Comparison of ENCODE assay signal across 11 cellular contexts in the genomic region with DNA sequence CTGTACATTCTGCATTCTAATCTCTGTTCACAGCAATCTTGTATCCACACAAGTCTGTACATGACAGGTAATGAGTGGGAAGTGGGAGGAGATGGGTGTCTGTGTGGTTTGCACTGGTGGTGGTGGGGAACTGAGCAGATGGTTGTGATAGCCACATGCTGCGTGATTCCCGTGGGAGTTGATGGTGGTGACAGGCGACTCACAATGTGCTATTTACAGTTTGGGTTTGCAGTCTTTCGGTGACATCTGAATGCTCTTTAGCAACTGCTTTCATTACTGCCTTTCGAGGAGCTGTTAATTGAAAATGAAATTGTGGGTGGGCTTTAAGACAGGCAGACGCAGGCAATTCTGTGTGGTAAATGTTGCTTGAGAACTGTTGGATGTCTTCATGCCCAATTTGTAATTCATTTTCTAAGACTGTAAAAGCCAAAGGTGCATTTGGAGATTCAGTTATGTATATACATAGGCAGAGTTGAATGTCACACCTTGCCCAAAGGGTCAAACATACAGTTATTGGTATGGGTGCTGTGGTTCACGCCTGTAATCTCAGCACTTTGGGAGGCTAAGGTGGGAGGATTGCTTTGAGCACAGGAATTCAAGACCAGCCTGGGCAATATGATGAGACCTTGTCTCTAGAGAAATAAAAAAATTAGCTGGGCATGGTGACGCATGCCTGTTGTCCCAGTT.
DNase-seq lines count a peak whose midpoint lies in the region; ATAC-seq, FAIRE-seq and TF ChIP-seq lines count a peak whose summit lies in the region.
"Had no signal": no experiment of that assay in that cellular context is flagged by ENCODE, and none has a peak within 500 bp of the region (broad histone marks: within the 10 kb centered on the region; RNA-seq: fewer than 3 reads in every experiment).

No MANE protein-coding gene starts in this region.

- H3K9me1 ChIP-seq in K562 (ENCODE audit: control insufficient read depth, insufficient read depth, low read length), result no peaks in the 10 kb centered on the region

- H3K79me2 ChIP-seq in K562 (ENCODE audit: control insufficient read depth, insufficient read depth, low read length), result no peaks in the 10 kb centered on the region

- no peak overlapping the region for H3K4me3 Mint-ChIP-seq in CD14-positive monocyte

- no peaks in the 10 kb centered on the region for H3K27me3 Mint-ChIP-seq in CD14-positive monocyte (ENCODE audit: low read depth in 3 of 3)

- no peak for TF ChIP-seq EP300 in K562 (IDR thresholded peaks at IDR 0.05; ENCODE audit: low read length)

- no peak for TF ChIP-seq POLR2A in K562 (conservative IDR thresholded peaks at IDR 0.05)

- H3K9me3 ChIP-seq in K562 (replicated peaks; ENCODE audit: control insufficient read depth, insufficient read depth, low read depth, low read length), result no peaks in the 10 kb centered on the region

- no TSS peak for BruUV-seq in K562 (replicated peaks; lab: Mats Ljungman, UMichigan)

- H3K36me3 ChIP-seq in K562 (ENCODE audit: control insufficient read depth, insufficient read depth, low read length), result no peaks in the 10 kb centered on the region

- TF ChIP-seq CTCF in GM12864 (IDR thresholded peaks at IDR 0.05; ENCODE audit: low read depth, low read length, missing control alignments), result no peak
- no peak for TF ChIP-seq CTCF in K562 (IDR thresholded peaks at IDR 0.05 in 2 of 3, conservative IDR thresholded peaks at IDR 0.05 in 1 of 3; ENCODE audit: insufficient read depth in 2 of 3, low read depth in 1 of 3, low read length in 3 of 3)
- no peak for TF ChIP-seq CTCF in CD14-positive monocyte (IDR thresholded peaks at IDR 0.05)

- H3K4me2 ChIP-seq in K562 (ENCODE audit: insufficient read depth, low read length), result no peak overlapping the region

- H3K27ac ChIP-seq in K562 (ENCODE audit: extremely low read depth, low read depth, low read length), result no peak overlapping the region

- peak; percentile 75 for DNase-seq in GM12864 (ENCODE audit: low read depth)
- peak in 1 of 4 experiments; percentile 6 for DNase-seq in K562 (ENCODE audit: extremely low read depth in 1 of 4, low spot score in 3 of 4)
- no peak for DNase-seq in COLO668 (lab: John Stamatoyannopoulos, UW; ENCODE audit: unreplicated experiment)
- DNase-seq in NCI-H446 (lab: John Stamatoyannopoulos, UW), result no peak
- DNase-seq in CD14-positive monocyte (ENCODE audit: low spot score), result no peak
- no peak for DNase-seq in dermis blood vessel endothelial cell
- DNase-seq: activated CD8-positive, alpha-beta memory T cell treated with anti-CD3 and anti-CD28 coated beads, Interleukin-2, amount 50 U/mL, for 48 hours; NCI-H226 had no signal

- no peaks in the 10 kb centered on the region for H3K4me1 ChIP-seq in K562 (replicated peaks in 1 of 2; ENCODE audit: control insufficient read depth in 2 of 2, insufficient read depth in 2 of 2, low read length in 2 of 2)

- peaks cover 3 to 13% (median 11%) of the 10 kb centered on the region in 7 donors for H3K9me3 Mint-ChIP-seq in CD14-positive monocyte

- CTCF ChIA-PET in K562 (lab: Yijun Ruan, JAX; ENCODE audit: low intra/inter-chr PET ratio), result no interaction called here

- ATAC-seq in GM19351 (IDR thresholded peaks at IDR 0.05; ENCODE audit: unreplicated experiment) (peak; percentile 94), HG03045 (IDR thresholded peaks at IDR 0.05; ENCODE audit: unreplicated experiment) (peak; percentile 81), K562 (no peak)

- H2AFZ ChIP-seq in K562 (ENCODE audit: low read depth, low read length), result no peak overlapping the region

- FAIRE-seq in K562 (lab: Jason Lieb, UNC), result no peak
- FAIRE-seq: endometrium had no signal

- H3K4me3 ChIP-seq in GM12864 (ENCODE audit: low read depth, low read length) (no peak overlapping the region), K562 (no peak overlapping the region)

- no peak overlapping the region for H3K27ac Mint-ChIP-seq in CD14-positive monocyte

- TF ChIP-seq RAD21 in K562 (CRISPR knock-in tag; conservative IDR thresholded peaks at IDR 0.05 in 1 of 2, IDR thresholded peaks at IDR 0.05 in 1 of 2), result no peak

- POLR2A ChIA-PET in K562 (lab: Yijun Ruan, JAX), result no interaction called here

- H4K20me1 ChIP-seq in K562 (replicated peaks; ENCODE audit: control insufficient read depth, insufficient read depth, low read length), result no peaks in the 10 kb centered on the region

- H3K27me3 ChIP-seq in K562 (ENCODE audit: control insufficient read depth in 2 of 2, insufficient read depth in 2 of 2, low read length in 2 of 2), result no peaks in the 10 kb centered on the region; a peak in 1 of 5 replicates

- in situ Hi-C loops in K562 (cut with MboI), result no loop called here

- no peaks in the 10 kb centered on the region for H3K4me1 Mint-ChIP-seq in CD14-positive monocyte

- H3K36me3 Mint-ChIP-seq in CD14-positive monocyte, result no peaks in the 10 kb centered on the region

- under 1% methylated on average over 8 of the region's 8 CpGs for WGBS in K562 (ENCODE audit: insufficient coverage, low coverage, missing lambda C conversion rate)

- intact Hi-C loops in K562 (cut with micrococcal nuclease) (no loop called here), CD14-positive monocyte (cut with micrococcal nuclease) (no loop called here)

- no peak overlapping the region for H3K9ac ChIP-seq in K562 (ENCODE audit: insufficient read depth in 1 of 2, low read depth in 2 of 2, low read length in 2 of 2)

TF ChIP-seq in K562, 482 proteins besides CTCF, POLR2A, EP300 and RAD21:
- TF ChIP-seq RFX5 (IDR thresholded peaks at IDR 0.05; ENCODE audit: low read depth, low read length) (no peak), CBFA2T3 (IDR thresholded peaks at IDR 0.05) (peak; percentile 65), RAD51 (IDR thresholded peaks at IDR 0.05; ENCODE audit: borderline replicate concordance, low read depth) (no peak), EGR1 (conservative IDR thresholded peaks at IDR 0.05) (peak; percentile 23; the same call in 1 of the 2 replicates), HCFC1 (IDR thresholded peaks at IDR 0.05; ENCODE audit: low read depth, low read length) (no peak), XRCC4 (IDR thresholded peaks at IDR 0.05; ENCODE audit: extremely low read depth, insufficient read depth, insufficient read length) (no peak), CBFA2T2 (conservative IDR thresholded peaks at IDR 0.05) (peak; percentile 33; the same call in 1 of the 2 replicates), TAL1 (IDR thresholded peaks at IDR 0.05) (peak; percentile 13; the same call in 1 of the 2 replicates), STAT5A (IDR thresholded peaks at IDR 0.05; ENCODE audit: borderline replicate concordance, low read length) (no peak)
- TF ChIP-seq, protein P1, sequence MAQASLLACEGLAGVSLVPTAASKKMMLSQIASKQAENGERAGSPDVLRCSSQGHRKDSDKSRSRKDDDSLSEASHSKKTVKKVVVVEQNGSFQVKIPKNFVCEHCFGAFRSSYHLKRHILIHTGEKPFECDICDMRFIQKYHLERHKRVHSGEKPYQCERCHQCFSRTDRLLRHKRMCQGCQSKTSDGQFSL (CRISPR knock-in tag; IDR thresholded peaks at IDR 0.05), result no peak
- TF ChIP-seq, protein P1 (tag; IDR thresholded peaks at IDR 0.05), result no peak
- TF ChIP-seq, protein P2, sequence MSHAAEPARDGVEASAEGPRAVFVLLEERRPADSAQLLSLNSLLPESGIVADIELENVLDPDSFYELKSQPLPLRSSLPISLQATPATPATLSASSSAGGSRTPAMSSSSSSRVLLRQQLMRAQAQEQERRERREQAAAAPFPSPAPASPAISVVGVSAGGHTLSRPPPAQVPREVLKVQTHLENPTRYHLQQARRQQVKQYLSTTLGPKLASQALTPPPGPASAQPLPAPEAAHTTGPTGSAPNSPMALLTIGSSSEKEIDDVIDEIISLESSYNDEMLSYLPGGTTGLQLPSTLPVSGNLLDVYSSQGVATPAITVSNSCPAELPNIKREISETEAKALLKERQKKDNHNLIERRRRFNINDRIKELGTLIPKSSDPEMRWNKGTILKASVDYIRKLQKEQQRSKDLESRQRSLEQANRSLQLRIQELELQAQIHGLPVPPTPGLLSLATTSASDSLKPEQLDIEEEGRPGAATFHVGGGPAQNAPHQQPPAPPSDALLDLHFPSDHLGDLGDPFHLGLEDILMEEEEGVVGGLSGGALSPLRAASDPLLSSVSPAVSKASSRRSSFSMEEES (CRISPR knock-in tag; IDR thresholded peaks at IDR 0.05), result no peak
TF ChIP-seq in K562: peak in this region for 4.
